Comparison of ENCODE assay signal across 10 cellular contexts in genomic region chr16:19210968-19211367, GRCh38. TPM values are rescaled to one million over a fixed set of nuclear protein-coding genes. Genes with fewer than 3 reads are reported as not detected.
A peak's percentile ranks its signal among the peaks of the same experiment; 100 is the strongest.
DNase-seq lines count a peak whose midpoint lies in the region; ATAC-seq and TF ChIP-seq lines count a peak whose summit lies in the region.
"Had no signal": no experiment of that assay in that cellular context is flagged by ENCODE, and none has a peak within 500 bp of the region (broad histone marks: within the 10 kb centered on the region; RNA-seq: fewer than 3 reads in every experiment).

No MANE protein-coding gene starts in this region.

- H3F3A ChIP-seq in OCI-LY1 (ENCODE audit: insufficient read depth, low read length) = no peaks in the 10 kb centered on the region

- H3K9ac ChIP-seq in OCI-LY1 (ENCODE audit: low read length) = peak overlapping the region; percentile 66

- no peaks in the 10 kb centered on the region for H3K27me3 ChIP-seq in OCI-LY1 (ENCODE audit: insufficient read depth, low read length)

- peaks cover 12% of the 10 kb centered on the region for H3K9me3 ChIP-seq in OCI-LY1 (ENCODE audit: low read length)

- H2AFZ ChIP-seq in OCI-LY1 (ENCODE audit: low read length) = peak overlapping the region; percentile 23; the same call in 1 of the 2 replicates

- no peak for ATAC-seq in activated naive CD8-positive, alpha-beta T cell treated with anti-CD3 and anti-CD28 coated beads, Interleukin-2, amount 50 U/mL, for 24 hours
- peak; percentile 23 for ATAC-seq in HG02938 (IDR thresholded peaks at IDR 0.05; ENCODE audit: unreplicated experiment)
- no peak for ATAC-seq in activated CD8-positive, alpha-beta memory T cell treated with anti-CD3 and anti-CD28 coated beads, Interleukin-2, amount 10 ng/mL, durations not matched to agents 7 days and 5 days
- no peak for ATAC-seq in left ventricle myocardium superior

- no peaks in the 10 kb centered on the region for H3K79me2 ChIP-seq in OCI-LY1 (ENCODE audit: insufficient read depth, low read length)

- H3K9me2 ChIP-seq in OCI-LY1 (ENCODE audit: low read depth, low read length) = no peaks in the 10 kb centered on the region

- peak; percentile 4; the same call in 1 of the 2 replicates for TF ChIP-seq CTCF in OCI-LY1 (IDR thresholded peaks at IDR 0.05; ENCODE audit: low read length)

- CTCF ChIA-PET in activated CD8-positive, alpha-beta memory T cell treated with anti-CD3 and anti-CD28 coated beads, Interleukin-2, amount 10 ng/mL, durations not matched to agents 7 days and 5 days (lab: Charles Lee) = no interaction called here

- H4K20me1 ChIP-seq in OCI-LY1 (ENCODE audit: insufficient read depth, low read length) = no peaks in the 10 kb centered on the region

- peak overlapping the region; percentile 95 for H3K27ac ChIP-seq in OCI-LY1 (ENCODE audit: low read depth, low read length, poor library complexity, severe bottlenecking)

- peaks cover 23% of the 10 kb centered on the region for H3K4me1 ChIP-seq in OCI-LY1 (ENCODE audit: insufficient read depth, low read length, severe bottlenecking)

- no peak overlapping the region for H3K4me3 Mint-ChIP-seq in activated naive CD8-positive, alpha-beta T cell treated with anti-CD3 and anti-CD28 coated beads, Interleukin-2, amount 50 U/mL, for 24 hours
- H3K4me3 Mint-ChIP-seq in activated naive CD8-positive, alpha-beta T cell treated with anti-CD3 and anti-CD28 coated beads for 36 hours = no peak overlapping the region
- H3K4me3 Mint-ChIP-seq in activated T-cell treated with anti-CD3 and anti-CD28 coated beads, Interleukin-2, amount 50 U/mL, for 24 hours = no peak overlapping the region
- H3K4me3 Mint-ChIP-seq in activated CD8-positive, alpha-beta memory T cell treated with anti-CD3 and anti-CD28 coated beads, Interleukin-2, amount 10 ng/mL, durations not matched to agents 7 days and 5 days = no peak overlapping the region
- H3K4me3 Mint-ChIP-seq: neural crest cell had no signal

- H3K9me3 Mint-ChIP-seq in activated naive CD8-positive, alpha-beta T cell treated with anti-CD3 and anti-CD28 coated beads, Interleukin-2, amount 50 U/mL, for 24 hours = peaks cover 12% of the 10 kb centered on the region
- H3K9me3 Mint-ChIP-seq in activated naive CD8-positive, alpha-beta T cell treated with anti-CD3 and anti-CD28 coated beads for 36 hours = peaks cover 13% of the 10 kb centered on the region
- H3K9me3 Mint-ChIP-seq in activated T-cell treated with anti-CD3 and anti-CD28 coated beads, Interleukin-2, amount 50 U/mL, for 24 hours = peaks cover 8% of the 10 kb centered on the region
- no peaks in the 10 kb centered on the region for H3K9me3 Mint-ChIP-seq in activated CD8-positive, alpha-beta memory T cell treated with anti-CD3 and anti-CD28 coated beads, Interleukin-2, amount 10 ng/mL, durations not matched to agents 7 days and 5 days (ENCODE audit: low read depth)

- H3K36me3 Mint-ChIP-seq in activated naive CD8-positive, alpha-beta T cell treated with anti-CD3 and anti-CD28 coated beads, Interleukin-2, amount 50 U/mL, for 24 hours (ENCODE audit: low read depth) = peaks cover 2% of the 10 kb centered on the region
- H3K36me3 Mint-ChIP-seq in activated naive CD8-positive, alpha-beta T cell treated with anti-CD3 and anti-CD28 coated beads for 36 hours = peaks cover 3% of the 10 kb centered on the region
- H3K36me3 Mint-ChIP-seq in activated T-cell treated with anti-CD3 and anti-CD28 coated beads, Interleukin-2, amount 50 U/mL, for 24 hours (ENCODE audit: low read depth) = no peaks in the 10 kb centered on the region
- no peaks in the 10 kb centered on the region for H3K36me3 Mint-ChIP-seq in activated CD8-positive, alpha-beta memory T cell treated with anti-CD3 and anti-CD28 coated beads, Interleukin-2, amount 10 ng/mL, durations not matched to agents 7 days and 5 days

- H3K36me3 ChIP-seq in OCI-LY1 (ENCODE audit: insufficient read depth, low read length) = no peaks in the 10 kb centered on the region

- peaks cover 3% of the 10 kb centered on the region for H3K27me3 Mint-ChIP-seq in activated naive CD8-positive, alpha-beta T cell treated with anti-CD3 and anti-CD28 coated beads, Interleukin-2, amount 50 U/mL, for 24 hours
- H3K27me3 Mint-ChIP-seq in activated naive CD8-positive, alpha-beta T cell treated with anti-CD3 and anti-CD28 coated beads for 36 hours = peaks cover 8% of the 10 kb centered on the region
- peaks cover 3% of the 10 kb centered on the region for H3K27me3 Mint-ChIP-seq in activated T-cell treated with anti-CD3 and anti-CD28 coated beads, Interleukin-2, amount 50 U/mL, for 24 hours
- H3K27me3 Mint-ChIP-seq in activated CD8-positive, alpha-beta memory T cell treated with anti-CD3 and anti-CD28 coated beads, Interleukin-2, amount 10 ng/mL, durations not matched to agents 7 days and 5 days = no peaks in the 10 kb centered on the region

- peaks cover 4% of the 10 kb centered on the region for H3K4me1 Mint-ChIP-seq in activated naive CD8-positive, alpha-beta T cell treated with anti-CD3 and anti-CD28 coated beads, Interleukin-2, amount 50 U/mL, for 24 hours
- H3K4me1 Mint-ChIP-seq in activated naive CD8-positive, alpha-beta T cell treated with anti-CD3 and anti-CD28 coated beads for 36 hours = no peaks in the 10 kb centered on the region
- no peaks in the 10 kb centered on the region for H3K4me1 Mint-ChIP-seq in activated T-cell treated with anti-CD3 and anti-CD28 coated beads, Interleukin-2, amount 50 U/mL, for 24 hours (ENCODE audit: low read depth)
- H3K4me1 Mint-ChIP-seq in activated CD8-positive, alpha-beta memory T cell treated with anti-CD3 and anti-CD28 coated beads, Interleukin-2, amount 10 ng/mL, durations not matched to agents 7 days and 5 days = no peaks in the 10 kb centered on the region

- peak overlapping the region; percentile 60 for H3K4me3 ChIP-seq in OCI-LY1 (ENCODE audit: low read depth, low read length, poor library complexity, severe bottlenecking)

- H3K4me2 ChIP-seq in OCI-LY1 (ENCODE audit: low read length) = peak overlapping the region; percentile 74

- H3K27ac Mint-ChIP-seq in activated naive CD8-positive, alpha-beta T cell treated with anti-CD3 and anti-CD28 coated beads, Interleukin-2, amount 50 U/mL, for 24 hours = peak overlapping the region; percentile 59
- no peak overlapping the region for H3K27ac Mint-ChIP-seq in activated naive CD8-positive, alpha-beta T cell treated with anti-CD3 and anti-CD28 coated beads for 36 hours
- H3K27ac Mint-ChIP-seq in activated T-cell treated with anti-CD3 and anti-CD28 coated beads, Interleukin-2, amount 50 U/mL, for 24 hours = no peak overlapping the region
- no peak overlapping the region for H3K27ac Mint-ChIP-seq in activated CD8-positive, alpha-beta memory T cell treated with anti-CD3 and anti-CD28 coated beads, Interleukin-2, amount 10 ng/mL, durations not matched to agents 7 days and 5 days

- intact Hi-C loops in left ventricle myocardium superior (cut with micrococcal nuclease) = no loop called here

- no peak for DNase-seq in activated naive CD8-positive, alpha-beta T cell treated with anti-CD3 and anti-CD28 coated beads, Interleukin-2, amount 50 U/mL, for 24 hours
- no peak for DNase-seq in activated naive CD8-positive, alpha-beta T cell treated with anti-CD3 and anti-CD28 coated beads for 36 hours
- DNase-seq in activated T-cell treated with anti-CD3 and anti-CD28 coated beads, Interleukin-2, amount 50 U/mL, for 24 hours = no peak
- no peak for DNase-seq in activated CD8-positive, alpha-beta memory T cell treated with anti-CD3 and anti-CD28 coated beads for 24 hours
- no peak for DNase-seq in activated CD8-positive, alpha-beta memory T cell treated with anti-CD3 and anti-CD28 coated beads, Interleukin-2, amount 10 ng/mL, durations not matched to agents 7 days and 5 days
- DNase-seq in left ventricle myocardium superior = no peak
- DNase-seq: activated CD8-positive, alpha-beta memory T cell treated with anti-CD3 and anti-CD28 coated beads, Interleukin-2, amount 50 U/mL, for 48 hours had no signal

RNA-seq across cellular contexts. Expression of gene SYT17, which starts 42.9 kb away (rescaled TPM):
- under 1 TPM in 1 of 2 experiments, not detected in 1; 0.14 TPM for total RNA-seq in activated naive CD8-positive, alpha-beta T cell treated with anti-CD3 and anti-CD28 coated beads for 36 hours
- not detected for total RNA-seq in activated CD8-positive, alpha-beta memory T cell treated with anti-CD3 and anti-CD28 coated beads, Interleukin-2, amount 10 ng/mL, durations not matched to agents 7 days and 5 days
- 0.64 TPM for total RNA-seq in left ventricle myocardium superior
